ENCODE assay signal across 36 cellular contexts in genomic region chr5:1692381-1692780, GRCh38.
"Had no signal": no experiment of that assay in that cellular context is flagged by ENCODE, and none has a peak within 500 bp of the region (broad histone marks: within the 10 kb centered on the region; RNA-seq: fewer than 3 reads in every experiment).

No MANE protein-coding gene starts in this region.

- H3K36me3 ChIP-seq: adrenal gland, brain microvascular endothelial cell, breast epithelium had no signal

- FAIRE-seq: astrocyte, TTC549 had no signal

- H3K36me3 Mint-ChIP-seq: activated CD4-positive, alpha-beta memory T cell treated with anti-CD3 and anti-CD28 coated beads for 36 hours; activated naive CD8-positive, alpha-beta T cell treated with anti-CD3 and anti-CD28 coated beads for 36 hours had no signal

- DNase-seq: activated B cell treated with CpG ODN at 0.5 μM for 24 hours; activated CD4-positive, alpha-beta memory T cell treated with anti-CD3 and anti-CD28 coated beads for 36 hours; activated CD4-positive, alpha-beta T cell treated with anti-CD3 and anti-CD28 coated beads for 4 hours; activated CD4-positive, alpha-beta T cell treated with anti-CD3 and anti-CD28 coated beads, Interleukin-2, amount 10 ng/mL, durations not matched to agents 7 days and 5 days; activated CD4-positive, CD25-positive, alpha-beta regulatory T cell treated with anti-CD3 and anti-CD28 coated beads, Interleukin-2, amount 50 U/mL, for 72 hours; activated CD8-positive, alpha-beta memory T cell treated with anti-CD3 and anti-CD28 coated beads, Interleukin-2, amount 50 U/mL, for 4 hours; activated CD8-positive, alpha-beta T cell treated with anti-CD3 and anti-CD28 coated beads for 36 hours; activated effector memory CD4-positive, alpha-beta T cell treated with anti-CD3 and anti-CD28 coated beads, Interleukin-2, amount 50 U/mL, for 16 hours; activated gamma-delta T cell treated with Interleukin-2 at 50 U/mL for 16 hours; activated naive CD4-positive, alpha-beta T cell; activated naive CD4-positive, alpha-beta T cell treated with anti-CD3 and anti-CD28 coated beads for 36 hours; activated naive CD4-positive, alpha-beta T cell treated with anti-CD3 and anti-CD28 coated beads, Interleukin-2, amount 50 U/mL, for 16 hours; activated naive CD8-positive, alpha-beta T cell treated with anti-CD3 and anti-CD28 coated beads for 36 hours; activated T-cell treated with anti-CD3 and anti-CD28 coated beads for 4 hours; activated T-cell treated with anti-CD3 and anti-CD28 coated beads, Interleukin-2, amount 50 U/mL, for 1 hour; activated T-cell treated with anti-CD3 and anti-CD28 coated beads, Interleukin-2, amount 50 U/mL, for 4 hours; activated T-cell treated with anti-CD3 and anti-CD28 coated beads, Interleukin-2, amount 50 U/mL, for 72 hours; adrenal gland; amniotic stem cell; aorta; body of pancreas; brain microvascular endothelial cell; central memory CD4-positive, alpha-beta T cell; SW 1271; T-helper 1 cell; T-helper 2 cell; T-helper 9 cell had no signal

- H3K4me3 Mint-ChIP-seq: activated B cell treated with CpG ODN at 0.5 μM for 24 hours; activated CD4-positive, alpha-beta memory T cell treated with anti-CD3 and anti-CD28 coated beads for 36 hours; activated CD4-positive, alpha-beta T cell treated with anti-CD3 and anti-CD28 coated beads, Interleukin-2, amount 10 ng/mL, durations not matched to agents 7 days and 5 days; activated CD8-positive, alpha-beta T cell treated with anti-CD3 and anti-CD28 coated beads for 36 hours; activated naive CD4-positive, alpha-beta T cell treated with anti-CD3 and anti-CD28 coated beads for 36 hours; activated naive CD8-positive, alpha-beta T cell treated with anti-CD3 and anti-CD28 coated beads for 36 hours; activated T-cell treated with anti-CD3 and anti-CD28 coated beads, Interleukin-2, amount 50 U/mL, for 4 hours; activated T-cell treated with anti-CD3 and anti-CD28 coated beads, Interleukin-2, amount 50 U/mL, for 72 hours; activated T-helper 1 cell treated with anti-CD3 and anti-CD28 coated beads, Interleukin-12 subunit alpha, Interleukin-12 subunit beta, Interleukin-2, Interleukin-4 antibody, amounts not matched to agents 30 ng/mL and 10 ng/mL and 1 ng/mL, durations not matched to agents 14 hours and 24 hours and 36 hours; activated T-helper 17 cell treated with anti-CD3 and anti-CD28 coated beads, Interleukin-2, amount 50 U/mL, for 72 hours; T-helper 1 cell treated with Interleukin-12 subunit alpha and Interleukin-12 subunit beta and Interleukin-4 antibody, amounts not matched to agents 30 μg/mL and 1 μg/mL, for 36 hours; T-helper 2 cell treated with Interferon-gamma antibody and Interleukin-4, amounts not matched to agents 5 μg/mL and 100 μg/mL, for 36 hours had no signal

- H3K4me1 ChIP-seq: adrenal gland, body of pancreas, breast epithelium had no signal

- H3K4me1 Mint-ChIP-seq: activated B cell treated with CpG ODN at 0.5 μM for 24 hours; activated T-helper 17 cell treated with anti-CD3 and anti-CD28 coated beads, Interleukin-2, amount 50 U/mL, for 72 hours had no signal

- H3K27ac ChIP-seq: adrenal gland, body of pancreas, brain microvascular endothelial cell, breast epithelium, VCaP had no signal

- H3K27ac Mint-ChIP-seq: activated B cell treated with CpG ODN at 0.5 μM for 24 hours; activated CD4-positive, alpha-beta memory T cell treated with anti-CD3 and anti-CD28 coated beads for 36 hours; activated CD4-positive, alpha-beta T cell treated with anti-CD3 and anti-CD28 coated beads, Interleukin-2, amount 10 ng/mL, durations not matched to agents 7 days and 5 days; activated CD8-positive, alpha-beta T cell treated with anti-CD3 and anti-CD28 coated beads for 36 hours; activated naive CD4-positive, alpha-beta T cell treated with anti-CD3 and anti-CD28 coated beads for 36 hours; activated naive CD4-positive, alpha-beta T cell treated with anti-CD3 and anti-CD28 coated beads, Interleukin-2, amount 50 U/mL, for 72 hours; activated naive CD8-positive, alpha-beta T cell treated with anti-CD3 and anti-CD28 coated beads for 36 hours; activated T-cell treated with anti-CD3 and anti-CD28 coated beads, Interleukin-2, amount 50 U/mL, for 72 hours; activated T-helper 1 cell treated with anti-CD3 and anti-CD28 coated beads, Interleukin-12 subunit alpha, Interleukin-12 subunit beta, Interleukin-2, Interleukin-4 antibody, amounts not matched to agents 30 ng/mL and 10 ng/mL and 1 ng/mL, durations not matched to agents 14 hours and 24 hours and 36 hours; activated T-helper 17 cell treated with anti-CD3 and anti-CD28 coated beads, Interleukin-2, amount 50 U/mL, for 72 hours; T-helper 1 cell treated with Interleukin-12 subunit alpha and Interleukin-12 subunit beta and Interleukin-4 antibody, amounts not matched to agents 30 μg/mL and 1 μg/mL, for 36 hours; T-helper 2 cell treated with Interferon-gamma antibody and Interleukin-4, amounts not matched to agents 5 μg/mL and 100 μg/mL, for 36 hours had no signal

- H3K27me3 ChIP-seq: adrenal gland, body of pancreas, brain microvascular endothelial cell had no signal

- ATAC-seq: activated CD8-positive, alpha-beta T cell treated with anti-CD3 and anti-CD28 coated beads for 36 hours; activated naive CD4-positive, alpha-beta T cell treated with anti-CD3 and anti-CD28 coated beads, Interleukin-2, amount 50 U/mL, for 72 hours; activated T-cell treated with anti-CD3 and anti-CD28 coated beads, Interleukin-2, amount 50 U/mL, for 4 hours; activated T-cell treated with anti-CD3 and anti-CD28 coated beads, Interleukin-2, amount 50 U/mL, for 72 hours; activated T-helper 17 cell treated with anti-CD3 and anti-CD28 coated beads, Interleukin-2, amount 50 U/mL, for 72 hours; body of pancreas had no signal

- H3K4me3 ChIP-seq: adrenal gland, body of pancreas, breast epithelium had no signal

- H3K9me3 ChIP-seq: adrenal gland, body of pancreas had no signal

- H3K9me3 Mint-ChIP-seq: activated CD4-positive, alpha-beta T cell treated with anti-CD3 and anti-CD28 coated beads, Interleukin-2, amount 10 ng/mL, durations not matched to agents 7 days and 5 days; activated CD8-positive, alpha-beta T cell treated with anti-CD3 and anti-CD28 coated beads for 36 hours; activated naive CD4-positive, alpha-beta T cell treated with anti-CD3 and anti-CD28 coated beads for 36 hours; activated T-helper 1 cell treated with anti-CD3 and anti-CD28 coated beads, Interleukin-12 subunit alpha, Interleukin-12 subunit beta, Interleukin-2, Interleukin-4 antibody, amounts not matched to agents 30 ng/mL and 10 ng/mL and 1 ng/mL, durations not matched to agents 14 hours and 24 hours and 36 hours; T-helper 1 cell treated with Interleukin-12 subunit alpha and Interleukin-12 subunit beta and Interleukin-4 antibody, amounts not matched to agents 30 μg/mL and 1 μg/mL, for 36 hours; T-helper 2 cell treated with Interferon-gamma antibody and Interleukin-4, amounts not matched to agents 5 μg/mL and 100 μg/mL, for 36 hours had no signal
